9 cellular contexts compared by ENCODE assay signal in genomic region chrX:135740683-135741149, GRCh38. TPM values are rescaled to one million over a fixed set of nuclear protein-coding genes. Genes with fewer than 3 reads are reported as not detected.
A peak's percentile ranks its signal among the peaks of the same experiment; 100 is the strongest.
DNase-seq lines count a peak whose midpoint lies in the region; ATAC-seq and TF ChIP-seq lines count a peak whose summit lies in the region.
"Had no signal": no experiment of that assay in that cellular context is flagged by ENCODE, and none has a peak within 500 bp of the region (broad histone marks: within the 10 kb centered on the region; RNA-seq: fewer than 3 reads in every experiment).

No MANE protein-coding gene starts in this region.

- no peak for TF ChIP-seq POLR2A in gastrocnemius medialis (IDR thresholded peaks at IDR 0.05)

- no peaks in the 10 kb centered on the region for H3K36me3 ChIP-seq in gastrocnemius medialis

- peak; percentile 68 for TF ChIP-seq CTCF in GM12873 (IDR thresholded peaks at IDR 0.05; ENCODE audit: insufficient read depth, low read depth, low read length, missing control alignments)
- TF ChIP-seq CTCF in WTC11 (IDR thresholded peaks at IDR 0.05) = peak; percentile 39; the same call in 1 of the 2 replicates
- peak; percentile 50 for TF ChIP-seq CTCF in fibroblast of villous mesenchyme (IDR thresholded peaks at IDR 0.05; ENCODE audit: insufficient read depth, low read depth, low read length)
- TF ChIP-seq CTCF in gastrocnemius medialis (IDR thresholded peaks at IDR 0.05 in 4 of 5, conservative IDR thresholded peaks at IDR 0.05 in 1 of 5) = no peak

- H3K27ac ChIP-seq in gastrocnemius medialis = no peak overlapping the region

- peak; percentile 76 for ATAC-seq in HG02885 (IDR thresholded peaks at IDR 0.05; ENCODE audit: poor library complexity, unreplicated experiment)
- ATAC-seq in WTC11 = peak; percentile 97
- ATAC-seq in stimulated activated effector memory CD8-positive, alpha-beta T cell treated with anti-CD3 and anti-CD28 coated beads, Interleukin-12 subunit alpha, Interleukin-12 subunit beta, amount 100 ng/mL, for 72 hours = peak; percentile 61
- no peak for ATAC-seq in gastrocnemius medialis

- POLR2A ChIA-PET in WTC11 (lab: Charles Lee) = no interaction called here

- H3K4me3 ChIP-seq in fibroblast of villous mesenchyme (ENCODE audit: low read depth, low read length) (no peak overlapping the region), gastrocnemius medialis (no peak overlapping the region)

- no peak overlapping the region for H3K4me3 Mint-ChIP-seq in WTC11
- no peak overlapping the region for H3K4me3 Mint-ChIP-seq in stimulated activated effector memory CD8-positive, alpha-beta T cell treated with anti-CD3 and anti-CD28 coated beads, Interleukin-12 subunit alpha, Interleukin-12 subunit beta, amount 100 ng/mL, for 72 hours
- H3K4me3 Mint-ChIP-seq: activated naive CD4-positive, alpha-beta T cell treated with anti-CD3 and anti-CD28 coated beads, Interleukin-2, amount 50 U/mL, for 24 hours had no signal

- H3K9me3 ChIP-seq in gastrocnemius medialis = no peaks in the 10 kb centered on the region

- peaks cover 9% of the 10 kb centered on the region for H3K9me3 Mint-ChIP-seq in WTC11
- H3K9me3 Mint-ChIP-seq in stimulated activated effector memory CD8-positive, alpha-beta T cell treated with anti-CD3 and anti-CD28 coated beads, Interleukin-12 subunit alpha, Interleukin-12 subunit beta, amount 100 ng/mL, for 72 hours = no peaks in the 10 kb centered on the region
- H3K9me3 Mint-ChIP-seq: activated naive CD4-positive, alpha-beta T cell treated with anti-CD3 and anti-CD28 coated beads, Interleukin-2, amount 50 U/mL, for 24 hours had no signal

- no peaks in the 10 kb centered on the region for H3K4me1 ChIP-seq in gastrocnemius medialis

- peak; percentile 73 for DNase-seq in WTC11 (ENCODE audit: low spot score)
- peak; percentile 1 for DNase-seq in fibroblast of villous mesenchyme (ENCODE audit: low read depth)
- peak; percentile 17 to 62 for DNase-seq in stimulated activated effector memory CD8-positive, alpha-beta T cell treated with anti-CD3 and anti-CD28 coated beads, Interleukin-12 subunit alpha, Interleukin-12 subunit beta, amount 100 ng/mL, for 72 hours (ENCODE audit: low spot score in 2 of 2)
- DNase-seq in NCI-H526 treated with DMSO at 0.1 percent for 48 hours (lab: John Stamatoyannopoulos, UW) = no peak
- DNase-seq in gastrocnemius medialis = no peak
- DNase-seq in SIG-M5 treated with dmso at 0.1 percent for 504 hours (lab: John Stamatoyannopoulos, UW; ENCODE audit: unreplicated experiment) = no peak

- intact Hi-C loops in gastrocnemius medialis (cut with DNase I; ENCODE audit: low total_unique reads) = no loop called here

- in situ Hi-C loops in gastrocnemius medialis (cut with MboI; ENCODE audit: low sequenced_read_pairs in 4 of 4) = no loop called here

- no peaks in the 10 kb centered on the region for H3K27me3 Mint-ChIP-seq in WTC11 (ENCODE audit: low read depth)
- H3K27me3 Mint-ChIP-seq: activated naive CD4-positive, alpha-beta T cell treated with anti-CD3 and anti-CD28 coated beads, Interleukin-2, amount 50 U/mL, for 24 hours had no signal

- H3K27me3 ChIP-seq in gastrocnemius medialis = no peaks in the 10 kb centered on the region

- H3K4me1 Mint-ChIP-seq in WTC11 = no peaks in the 10 kb centered on the region
- H3K4me1 Mint-ChIP-seq in stimulated activated effector memory CD8-positive, alpha-beta T cell treated with anti-CD3 and anti-CD28 coated beads, Interleukin-12 subunit alpha, Interleukin-12 subunit beta, amount 100 ng/mL, for 72 hours = no peaks in the 10 kb centered on the region
- H3K4me1 Mint-ChIP-seq: activated naive CD4-positive, alpha-beta T cell treated with anti-CD3 and anti-CD28 coated beads, Interleukin-2, amount 50 U/mL, for 24 hours had no signal

- no peak overlapping the region for H3K27ac Mint-ChIP-seq in WTC11
- no peak overlapping the region for H3K27ac Mint-ChIP-seq in stimulated activated effector memory CD8-positive, alpha-beta T cell treated with anti-CD3 and anti-CD28 coated beads, Interleukin-12 subunit alpha, Interleukin-12 subunit beta, amount 100 ng/mL, for 72 hours
- H3K27ac Mint-ChIP-seq: activated naive CD4-positive, alpha-beta T cell treated with anti-CD3 and anti-CD28 coated beads, Interleukin-2, amount 50 U/mL, for 24 hours had no signal

- no peaks in the 10 kb centered on the region for H3K36me3 Mint-ChIP-seq in WTC11
- H3K36me3 Mint-ChIP-seq in stimulated activated effector memory CD8-positive, alpha-beta T cell treated with anti-CD3 and anti-CD28 coated beads, Interleukin-12 subunit alpha, Interleukin-12 subunit beta, amount 100 ng/mL, for 72 hours = no peaks in the 10 kb centered on the region
- H3K36me3 Mint-ChIP-seq: activated naive CD4-positive, alpha-beta T cell treated with anti-CD3 and anti-CD28 coated beads, Interleukin-2, amount 50 U/mL, for 24 hours had no signal

- CTCF ChIA-PET in WTC11 (lab: Charles Lee) = interaction anchor here (0.6 to 2.1 kb wide), 4 partner anchors 33 to 287 kb away, joined by 3 to 10 read pairs (median 4); no protein-coding TSS in a partner anchor

TF ChIP-seq in WTC11, 78 proteins besides CTCF, POLR2A, EP300 and RAD21:
- TF ChIP-seq ZNF121 (CRISPR knock-in tag; IDR thresholded peaks at IDR 0.05) (no peak), ZNF281 (CRISPR knock-in tag; IDR thresholded peaks at IDR 0.05) (no peak), TEAD4 (CRISPR knock-in tag; IDR thresholded peaks at IDR 0.05) (no peak), PRDM15 (CRISPR knock-in tag; IDR thresholded peaks at IDR 0.05) (no peak), ZNF138 (CRISPR knock-in tag; conservative IDR thresholded peaks at IDR 0.05) (no peak), NR2C2 (CRISPR knock-in tag; IDR thresholded peaks at IDR 0.05) (no peak)

RNA-seq across cellular contexts. Expression of gene CT45A3, which starts 27.3 kb away (rescaled TPM):
- total RNA-seq in WTC11 (2021) (not detected in 3 replicates), fibroblast of villous mesenchyme (not detected in 2 replicates), gastrocnemius medialis (not detected)

RNA-seq across cellular contexts. Expression of gene CT45A1, which starts 27.3 kb away (rescaled TPM):
- total RNA-seq in WTC11 (2021) = not detected in 3 replicates
- not detected in 2 replicates for total RNA-seq in fibroblast of villous mesenchyme
- total RNA-seq in gastrocnemius medialis = not detected

RNA-seq across cellular contexts. Expression of gene CT45A5, which starts 44.6 kb away (rescaled TPM):
- total RNA-seq in WTC11 (2021) = not detected in 3 replicates
- not detected in 2 replicates for total RNA-seq in fibroblast of villous mesenchyme
- total RNA-seq in gastrocnemius medialis = not detected

Comparison
In these comparisons a context has a peak if more than half of its experiments do, and no peak if none do; other contexts are left out.
1. CTCF ChIP-seq: peak in GM12873 (single experiment), WTC11 (single experiment) and fibroblast of villous mesenchyme (single experiment); none in gastrocnemius medialis (0 of 5).
2. ATAC-seq: peak in HG02885 (single experiment), WTC11 (single experiment) and stimulated activated effector memory CD8-positive, alpha-beta T cell treated with anti-CD3 and anti-CD28 coated beads, Interleukin-12 subunit alpha, Interleukin-12 subunit beta, amount 100 ng/mL, for 72 hours (single experiment); none in gastrocnemius medialis (0 of 2).
3. DNase-seq: peak in WTC11 (single experiment), fibroblast of villous mesenchyme (single experiment) and stimulated activated effector memory CD8-positive, alpha-beta T cell treated with anti-CD3 and anti-CD28 coated beads, Interleukin-12 subunit alpha, Interleukin-12 subunit beta, amount 100 ng/mL, for 72 hours (2 of 2); none in NCI-H526 treated with DMSO at 0.1 percent for 48 hours (single experiment), gastrocnemius medialis (0 of 2) and SIG-M5 treated with dmso at 0.1 percent for 504 hours (single experiment).